Comparison of ENCODE assay signal across 8 cellular contexts in genomic region chr2:42810126-42810970, GRCh38.
DNase-seq lines count a peak whose midpoint lies in the region; ATAC-seq and TF ChIP-seq lines count a peak whose summit lies in the region.

No MANE protein-coding gene starts in this region.

- peak; percentile 74 for ATAC-seq in GM21528 (IDR thresholded peaks at IDR 0.05; ENCODE audit: low FRiP score, unreplicated experiment)

- H4K20me1 ChIP-seq in OCI-LY3 (ENCODE audit: insufficient read depth, low read length): no peaks in the 10 kb centered on the region

- H3K36me3 ChIP-seq in OCI-LY3 (replicated peaks; ENCODE audit: low read depth, low read length) (no peaks in the 10 kb centered on the region), mucosa of stomach (ENCODE audit: control insufficient read depth, insufficient read depth, low read length) (no peaks in the 10 kb centered on the region)

- H3K9ac ChIP-seq in OCI-LY3 (ENCODE audit: low read length): peak overlapping the region; percentile 95
- H3K9ac ChIP-seq in mucosa of stomach (ENCODE audit: low read length): peak overlapping the region; percentile 88

- no peak for TF ChIP-seq CTCF in OCI-LY3 (IDR thresholded peaks at IDR 0.05; ENCODE audit: low read depth, low read length)

- H3K9me3 ChIP-seq in OCI-LY3 (ENCODE audit: insufficient read depth, low read length): no peaks in the 10 kb centered on the region
- no peaks in the 10 kb centered on the region for H3K9me3 ChIP-seq in mucosa of stomach (ENCODE audit: control insufficient read depth, low read length)

- H3K27me3 ChIP-seq in OCI-LY3 (ENCODE audit: low read depth, low read length): no peaks in the 10 kb centered on the region
- H3K27me3 ChIP-seq in mucosa of stomach (ENCODE audit: control insufficient read depth, insufficient read depth, low read length): no peaks in the 10 kb centered on the region

- H3K4me1 ChIP-seq in OCI-LY3 (ENCODE audit: low read length) (peaks cover 8% of the 10 kb centered on the region), mucosa of stomach (ENCODE audit: control insufficient read depth, insufficient read depth, low read length) (peaks cover 14% of the 10 kb centered on the region)

- H2AFZ ChIP-seq in OCI-LY3 (ENCODE audit: low read depth, low read length): peak overlapping the region; percentile 85

- H3K4me2 ChIP-seq in OCI-LY3 (ENCODE audit: low read length): peak overlapping the region; percentile 93

- peak overlapping the region; percentile 93 for H3K27ac ChIP-seq in OCI-LY3 (ENCODE audit: low read length)
- peak overlapping the region; percentile 92 for H3K27ac ChIP-seq in epithelial cell of prostate

- H3K4me3 ChIP-seq in OCI-LY3 (ENCODE audit: low read length) (peak overlapping the region; percentile 94), mucosa of stomach (ENCODE audit: low read length) (peak overlapping the region; percentile 69)

- DNase-seq in DMS114 treated with DMSO at 0.1 percent for 48 hours (lab: John Stamatoyannopoulos, UW; ENCODE audit: unreplicated experiment) (peak; percentile 78), HuH-7.5 (ENCODE audit: low spot score) (peak; percentile 78), activated T-cell treated with anti-CD3 and anti-CD28 coated beads for 4 hours (peak; percentile 94), epithelial cell of prostate (ENCODE audit: low read depth, low spot score) (peak; percentile 85)
- peak; percentile 98 for DNase-seq in stimulated activated CD8-positive, alpha-beta memory T cell treated with anti-CD3 and anti-CD28 coated beads, Interleukin-4, amount 100 ng/mL, for 48 hours

- H3K79me2 ChIP-seq in OCI-LY3 (ENCODE audit: low read length): no peaks in the 10 kb centered on the region

Comparison
In these comparisons a context has a peak if more than half of its experiments do, and no peak if none do; other contexts are left out.
1. Peak in every context shown above with its lines: DNase-seq, ATAC-seq, H3K4me3 ChIP-seq and H3K27ac ChIP-seq.